ENCODE assay signal across 20 cellular contexts in genomic region chr3:179018808-179019207, GRCh38.
"Had no signal": no experiment of that assay in that cellular context is flagged by ENCODE, and none has a peak within 500 bp of the region (broad histone marks: within the 10 kb centered on the region; RNA-seq: fewer than 3 reads in every experiment).

No MANE protein-coding gene starts in this region.

- H3K4me3 Mint-ChIP-seq: activated CD4-positive, alpha-beta T cell treated with anti-CD3 and anti-CD28 coated beads, Interleukin-2, amount 10 ng/mL, durations not matched to agents 7 days and 5 days; activated naive CD8-positive, alpha-beta T cell treated with anti-CD3 and anti-CD28 coated beads for 36 hours; natural killer cell; T-helper 1 cell treated with Interleukin-12 subunit alpha and Interleukin-12 subunit beta and Interleukin-4 antibody, amounts not matched to agents 30 μg/mL and 1 μg/mL, for 36 hours had no signal

- H3K4me1 ChIP-seq: colonic mucosa had no signal

- H3K27ac Mint-ChIP-seq: activated CD4-positive, alpha-beta T cell treated with anti-CD3 and anti-CD28 coated beads, Interleukin-2, amount 10 ng/mL, durations not matched to agents 7 days and 5 days; activated naive CD8-positive, alpha-beta T cell treated with anti-CD3 and anti-CD28 coated beads for 36 hours; natural killer cell; progenitor cell of endocrine pancreas; T-helper 1 cell treated with Interleukin-12 subunit alpha and Interleukin-12 subunit beta and Interleukin-4 antibody, amounts not matched to agents 30 μg/mL and 1 μg/mL, for 36 hours had no signal

- DNase-seq: activated CD4-positive, alpha-beta T cell treated with anti-CD3 and anti-CD28 coated beads, Interleukin-2, amount 10 ng/mL, durations not matched to agents 7 days and 5 days; activated CD8-positive, alpha-beta memory T cell treated with anti-CD3 and anti-CD28 coated beads for 24 hours; activated naive CD8-positive, alpha-beta T cell treated with anti-CD3 and anti-CD28 coated beads for 36 hours; amygdala; body of pancreas; caudate nucleus; colonic mucosa; natural killer cell; nucleus accumbens; right cardiac atrium; stimulated activated CD4-positive, alpha-beta T cell treated with anti-CD3 and anti-CD28 coated beads, Interleukin-15, amount 100 ng/mL, for 24 hours; stimulated activated CD4-positive, alpha-beta T cell treated with anti-CD3 and anti-CD28 coated beads, Interleukin-4, amount 100 ng/mL, for 24 hours; stimulated activated naive CD8-positive, alpha-beta T cell treated with anti-CD3 and anti-CD28 coated beads, Interleukin-15, Interleukin-2, amounts not matched to agents 100 U/mL and 50 U/mL, for 24 hours; trophoblast cell had no signal

- H3K36me3 ChIP-seq: colonic mucosa had no signal

- H3K4me3 ChIP-seq: body of pancreas, colonic mucosa, hepatocyte, skin epidermis had no signal

- H3K27ac ChIP-seq: body of pancreas, colonic mucosa, hepatocyte, skin epidermis had no signal

- ATAC-seq: body of pancreas; esophagus mucosa; left lobe of liver; natural killer cell; right cardiac atrium; stimulated activated naive CD8-positive, alpha-beta T cell treated with anti-CD3 and anti-CD28 coated beads, Interleukin-15, Interleukin-2, amounts not matched to agents 100 U/mL and 50 U/mL, for 24 hours had no signal

- H3K27me3 Mint-ChIP-seq: activated CD4-positive, alpha-beta T cell treated with anti-CD3 and anti-CD28 coated beads, Interleukin-2, amount 10 ng/mL, durations not matched to agents 7 days and 5 days; activated naive CD8-positive, alpha-beta T cell treated with anti-CD3 and anti-CD28 coated beads for 36 hours; progenitor cell of endocrine pancreas had no signal

- H3K27me3 ChIP-seq: body of pancreas, colonic mucosa, hepatocyte had no signal

- H2AFZ ChIP-seq: hepatocyte had no signal

- H3K36me3 Mint-ChIP-seq: natural killer cell had no signal

- H3K9me3 Mint-ChIP-seq: activated CD4-positive, alpha-beta T cell treated with anti-CD3 and anti-CD28 coated beads, Interleukin-2, amount 10 ng/mL, durations not matched to agents 7 days and 5 days; activated naive CD8-positive, alpha-beta T cell treated with anti-CD3 and anti-CD28 coated beads for 36 hours; natural killer cell; T-helper 1 cell treated with Interleukin-12 subunit alpha and Interleukin-12 subunit beta and Interleukin-4 antibody, amounts not matched to agents 30 μg/mL and 1 μg/mL, for 36 hours had no signal

- H3K9me3 ChIP-seq: body of pancreas, colonic mucosa had no signal

- H3K4me2 ChIP-seq: hepatocyte had no signal
